Comparison of ENCODE assay signal across 25 cellular contexts in the genomic region with DNA sequence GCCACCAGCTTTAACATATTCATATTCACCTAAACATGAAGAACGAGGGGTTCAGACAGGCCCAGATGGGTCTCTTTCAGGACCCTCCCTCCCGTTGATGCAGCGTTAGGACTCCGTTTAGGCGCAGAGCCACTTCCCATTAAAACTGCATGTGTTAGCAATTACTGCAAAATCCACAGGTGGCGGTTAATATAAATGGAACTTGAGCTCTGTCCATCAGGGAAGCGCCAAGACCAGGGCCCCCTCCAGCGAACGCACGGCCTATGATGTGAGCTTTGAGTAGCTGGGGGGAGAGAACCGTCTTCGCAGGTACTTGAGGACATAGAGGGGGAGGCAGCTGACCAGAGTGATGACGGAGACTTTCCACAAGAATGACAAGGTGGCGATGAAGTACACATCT. TPM values are rescaled to one million over a fixed set of nuclear protein-coding genes. Genes with fewer than 3 reads are reported as not detected.
"Had no signal": no experiment of that assay in that cellular context is flagged by ENCODE, and none has a peak within 500 bp of the region (broad histone marks: within the 10 kb centered on the region; RNA-seq: fewer than 3 reads in every experiment).

No MANE protein-coding gene starts in this region.

- H3K9ac ChIP-seq: KMS-11, SK-N-SH had no signal

- H3K4me3 Mint-ChIP-seq: activated CD4-positive, alpha-beta T cell treated with anti-CD3 and anti-CD28 coated beads for 36 hours; activated CD8-positive, alpha-beta T cell treated with anti-CD3 and anti-CD28 coated beads for 36 hours; activated naive CD4-positive, alpha-beta T cell treated with anti-CD3 and anti-CD28 coated beads, Interleukin-2, amount 10 ng/mL, durations not matched to agents 7 days and 5 days; activated naive CD8-positive, alpha-beta T cell treated with anti-CD3 and anti-CD28 coated beads, Interleukin-2, amount 10 ng/mL, durations not matched to agents 7 days and 5 days; activated T-cell treated with anti-CD3 and anti-CD28 coated beads, Interleukin-2, amount 50 U/mL, for 72 hours; IgD-negative memory B cell had no signal

- H3K27me3 ChIP-seq: breast epithelium, MG63, Peyer's patch had no signal

- H3K4me3 ChIP-seq: breast epithelium, MG63, Peyer's patch, SJCRH30 had no signal

- ATAC-seq: activated CD4-positive, alpha-beta T cell treated with anti-CD3 and anti-CD28 coated beads for 36 hours; activated CD8-positive, alpha-beta T cell treated with anti-CD3 and anti-CD28 coated beads for 36 hours; activated T-cell treated with anti-CD3 and anti-CD28 coated beads, Interleukin-2, amount 50 U/mL, for 72 hours had no signal

- H3K4me2 ChIP-seq: KMS-11, SK-N-SH had no signal

- H3K4me1 ChIP-seq: breast epithelium, Peyer's patch had no signal

- H3K27ac ChIP-seq: KMS-11, Peyer's patch, RWPE1, SJCRH30, WERI-Rb-1 had no signal

- H3K9me3 Mint-ChIP-seq: activated CD8-positive, alpha-beta T cell treated with anti-CD3 and anti-CD28 coated beads for 36 hours; activated naive CD4-positive, alpha-beta T cell treated with anti-CD3 and anti-CD28 coated beads, Interleukin-2, amount 10 ng/mL, durations not matched to agents 7 days and 5 days; activated naive CD8-positive, alpha-beta T cell treated with anti-CD3 and anti-CD28 coated beads, Interleukin-2, amount 10 ng/mL, durations not matched to agents 7 days and 5 days; activated T-cell treated with anti-CD3 and anti-CD28 coated beads, Interleukin-2, amount 50 U/mL, for 72 hours; activated T-helper 2 cell treated with anti-CD3 and anti-CD28 coated beads, Interferon-gamma antibody, Interleukin-2, Interleukin-4, amounts not matched to agents 10 μg/mL and 5 μg/mL and 100 μg/mL, durations not matched to agents 14 hours and 24 hours and 36 hours had no signal

- H3K36me3 ChIP-seq: breast epithelium, SJCRH30, WERI-Rb-1 had no signal

- H3K36me3 Mint-ChIP-seq: activated naive CD4-positive, alpha-beta T cell treated with anti-CD3 and anti-CD28 coated beads, Interleukin-2, amount 10 ng/mL, durations not matched to agents 7 days and 5 days; activated naive CD8-positive, alpha-beta T cell treated with anti-CD3 and anti-CD28 coated beads, Interleukin-2, amount 10 ng/mL, durations not matched to agents 7 days and 5 days had no signal

- H3K27ac Mint-ChIP-seq: activated CD4-positive, alpha-beta T cell treated with anti-CD3 and anti-CD28 coated beads for 36 hours; activated naive CD4-positive, alpha-beta T cell treated with anti-CD3 and anti-CD28 coated beads, Interleukin-2, amount 10 ng/mL, durations not matched to agents 7 days and 5 days; activated naive CD8-positive, alpha-beta T cell treated with anti-CD3 and anti-CD28 coated beads, Interleukin-2, amount 10 ng/mL, durations not matched to agents 7 days and 5 days; activated T-cell treated with anti-CD3 and anti-CD28 coated beads, Interleukin-2, amount 50 U/mL, for 72 hours; activated T-helper 2 cell treated with anti-CD3 and anti-CD28 coated beads, Interferon-gamma antibody, Interleukin-2, Interleukin-4, amounts not matched to agents 10 μg/mL and 5 μg/mL and 100 μg/mL, durations not matched to agents 14 hours and 24 hours and 36 hours; IgD-negative memory B cell had no signal

- DNase-seq: activated CD4-positive, alpha-beta T cell treated with anti-CD3 and anti-CD28 coated beads for 36 hours; activated CD8-positive, alpha-beta memory T cell treated with anti-CD3 and anti-CD28 coated beads, Interleukin-2, amount 50 U/mL, for 4 hours; activated CD8-positive, alpha-beta T cell treated with anti-CD3 and anti-CD28 coated beads for 36 hours; activated gamma-delta T cell treated with Interleukin-2 at 50 U/mL for 16 hours; activated naive CD4-positive, alpha-beta T cell treated with anti-CD3 and anti-CD28 coated beads, Interleukin-2, amount 10 ng/mL, durations not matched to agents 7 days and 5 days; activated naive CD8-positive, alpha-beta T cell treated with anti-CD3 and anti-CD28 coated beads, Interleukin-2, amount 10 ng/mL, durations not matched to agents 7 days and 5 days; activated T-cell treated with anti-CD3 and anti-CD28 coated beads, Interleukin-2, amount 50 U/mL, for 72 hours; aorta; MG63; NCI-H1105; NCI-H1436; NCI-H1694 treated with DMSO at 0.1 percent for 48 hours; NCI-H2081; NCI-H510A treated with DMSO at 0.1 percent for 48 hours; Peyer's patch; Right ventricle myocardium superior; SJCRH30; SK-N-SH; T-helper 1 cell; WERI-Rb-1 had no signal

- H3K9me3 ChIP-seq: breast epithelium, MG63, Peyer's patch, SJCRH30, SK-N-SH had no signal

RNA-seq across cellular contexts. Expression of a gene that starts 58.4 kb away (rescaled TPM):
- total RNA-seq: SJCRH30 had no signal
